Comparison of ENCODE assay signal across 20 cellular contexts in the genomic region with DNA sequence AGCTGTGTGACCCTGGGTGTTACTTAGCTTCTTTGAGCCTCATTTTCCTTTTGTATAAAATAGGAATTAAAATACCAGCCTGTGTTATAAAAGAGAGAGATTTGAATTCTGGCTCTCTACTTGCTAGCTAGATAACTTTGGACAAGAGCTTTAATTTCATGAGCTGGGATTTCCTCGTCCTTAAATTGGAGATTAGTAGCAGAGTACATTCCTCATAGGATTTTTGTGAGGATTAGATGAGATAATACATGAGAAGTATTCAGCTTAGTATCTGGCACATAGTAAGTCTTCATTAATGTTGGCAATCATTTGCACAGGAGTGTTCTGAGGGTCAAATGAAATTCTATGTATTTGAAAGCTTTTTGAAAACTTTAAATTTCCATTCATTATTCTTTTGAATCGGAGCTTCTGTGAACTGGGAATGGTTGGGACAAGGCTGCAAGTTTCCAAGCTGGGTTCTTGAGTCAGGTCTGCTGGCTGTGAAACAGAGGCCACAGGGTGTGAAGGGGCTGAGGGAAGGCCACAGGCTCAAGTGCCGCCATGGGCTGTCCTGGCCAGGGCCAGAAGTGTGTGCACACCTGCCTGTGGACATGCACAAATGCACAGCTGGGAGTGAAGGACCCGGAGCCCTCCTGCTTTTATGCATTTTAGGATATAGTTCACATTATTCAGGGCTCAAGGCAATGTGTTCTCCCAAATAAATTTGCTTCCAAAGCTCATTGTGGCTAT. TPM values are rescaled to one million over a fixed set of nuclear protein-coding genes. Genes with fewer than 3 reads are reported as not detected.
DNase-seq lines count a peak whose midpoint lies in the region; ATAC-seq and TF ChIP-seq lines count a peak whose summit lies in the region.
"Had no signal": no experiment of that assay in that cellular context is flagged by ENCODE, and none has a peak within 500 bp of the region (broad histone marks: within the 10 kb centered on the region; RNA-seq: fewer than 3 reads in every experiment).

No MANE protein-coding gene starts in this region.

- no peaks in the 10 kb centered on the region for H3K4me1 Mint-ChIP-seq in CD8-positive, alpha-beta memory T cell

- H3K27ac Mint-ChIP-seq in CD8-positive, alpha-beta memory T cell = no peak overlapping the region

- TF ChIP-seq CTCF in left ventricle myocardium inferior (IDR thresholded peaks at IDR 0.05; ENCODE audit: borderline replicate concordance) (no peak), gastrocnemius medialis (IDR thresholded peaks at IDR 0.05 in 4 of 5, conservative IDR thresholded peaks at IDR 0.05 in 1 of 5) (no peak), foreskin keratinocyte (conservative IDR thresholded peaks at IDR 0.05) (no peak)

- H3K27ac ChIP-seq in left ventricle myocardium inferior (replicated peaks) = peak overlapping the region; percentile 95
- peak overlapping the region; percentile 94 to 99 (median 96) for H3K27ac ChIP-seq in gastrocnemius medialis
- no peak overlapping the region for H3K27ac ChIP-seq in foreskin keratinocyte
- no peak overlapping the region for H3K27ac ChIP-seq in CD8-positive, alpha-beta memory T cell (ENCODE audit: low read depth, low read length)
- H3K27ac ChIP-seq: C4-2B had no signal

- H3K27me3 Mint-ChIP-seq in CD8-positive, alpha-beta memory T cell = peaks cover 7 to 9% of the 10 kb centered on the region in 2 donors

- DNase-seq in left ventricle myocardium inferior = no peak
- no peak for DNase-seq in Right ventricle myocardium superior
- DNase-seq in left ventricle myocardium superior = peak; percentile 32
- peak; percentile 63 to 82 for DNase-seq in gastrocnemius medialis
- DNase-seq in foreskin keratinocyte = no peak
- no peak for DNase-seq in CD8-positive, alpha-beta memory T cell
- DNase-seq in NCI-H187 (lab: John Stamatoyannopoulos, UW) = no peak
- DNase-seq: AML-193, EL, GOT3, Kasumi-1, MG63, NCI-H1048, NCI-H1436, NCI-H2029, NCI-H345, NCI-H524 treated with DMSO at 0.1 percent for 48 hours had no signal

- H3K36me3 ChIP-seq in left ventricle myocardium inferior = peaks cover 22% of the 10 kb centered on the region
- H3K36me3 ChIP-seq in gastrocnemius medialis = peaks cover 0 to 1% of the 10 kb centered on the region in 2 donors
- no peaks in the 10 kb centered on the region for H3K36me3 ChIP-seq in CD8-positive, alpha-beta memory T cell (ENCODE audit: insufficient read depth, low read length)
- H3K36me3 ChIP-seq: MG63 had no signal

- in situ Hi-C loops in gastrocnemius medialis (cut with MboI; ENCODE audit: low sequenced_read_pairs in 4 of 4) = no loop called here

- intact Hi-C loops in left ventricle myocardium inferior (cut with micrococcal nuclease) (no loop called here), Right ventricle myocardium superior (cut with DNase I) (no loop called here), left ventricle myocardium superior (cut with micrococcal nuclease) (no loop called here), gastrocnemius medialis (cut with DNase I; ENCODE audit: low total_unique reads) (loop anchor here (10.0 kb wide), 1 partner anchor 750 kb away; no protein-coding TSS in a partner anchor)

- H3K4me3 Mint-ChIP-seq in CD8-positive, alpha-beta memory T cell = no peak overlapping the region

- no peak for ATAC-seq in Right ventricle myocardium superior (ENCODE audit: poor library complexity)
- no peak for ATAC-seq in left ventricle myocardium superior
- peak in 1 of 2 donors; percentile 11 for ATAC-seq in gastrocnemius medialis
- ATAC-seq in foreskin keratinocyte = no peak
- ATAC-seq: GM12878, Panc1 had no signal

- POLR2A ChIA-PET in CD8-positive, alpha-beta memory T cell (lab: Charles Lee) = no interaction called here

- CTCF ChIA-PET in CD8-positive, alpha-beta memory T cell (lab: Charles Lee) = interaction anchor here (1.0 kb wide), 1 partner anchor 9 kb away, joined by 3 read pairs; no protein-coding TSS in a partner anchor

- H3K27me3 ChIP-seq in left ventricle myocardium inferior (ENCODE audit: low read depth) = no peaks in the 10 kb centered on the region
- H3K27me3 ChIP-seq in gastrocnemius medialis = no peaks in the 10 kb centered on the region
- peaks cover 67% of the 10 kb centered on the region for H3K27me3 ChIP-seq in foreskin keratinocyte
- H3K27me3 ChIP-seq in CD8-positive, alpha-beta memory T cell (ENCODE audit: insufficient read depth, low read length, poor library complexity, severe bottlenecking) = peaks cover 4% of the 10 kb centered on the region
- H3K27me3 ChIP-seq: MG63 had no signal

- H3K4me3 ChIP-seq in left ventricle myocardium inferior (no peak overlapping the region), gastrocnemius medialis (no peak overlapping the region)
- H3K4me3 ChIP-seq in CD8-positive, alpha-beta memory T cell (ENCODE audit: low read length) = no peak overlapping the region
- H3K4me3 ChIP-seq: GM12878, MG63 had no signal

- TF ChIP-seq POLR2A in gastrocnemius medialis (IDR thresholded peaks at IDR 0.05) = no peak

- H3K36me3 Mint-ChIP-seq in CD8-positive, alpha-beta memory T cell = no peaks in the 10 kb centered on the region

- H3K4me1 ChIP-seq in left ventricle myocardium inferior (peaks cover 99% of the 10 kb centered on the region), gastrocnemius medialis (peaks cover 89 to 93% of the 10 kb centered on the region in 2 donors), foreskin keratinocyte (no peaks in the 10 kb centered on the region)
- H3K4me1 ChIP-seq in CD8-positive, alpha-beta memory T cell (ENCODE audit: insufficient read depth, low read length) = no peaks in the 10 kb centered on the region

- H3K9me3 ChIP-seq in left ventricle myocardium inferior (replicated peaks) (no peaks in the 10 kb centered on the region), gastrocnemius medialis (no peaks in the 10 kb centered on the region)
- no peaks in the 10 kb centered on the region for H3K9me3 ChIP-seq in CD8-positive, alpha-beta memory T cell (ENCODE audit: low read length)
- H3K9me3 ChIP-seq: MG63 had no signal

- H3K9me3 Mint-ChIP-seq in CD8-positive, alpha-beta memory T cell = no peaks in the 10 kb centered on the region

RNA-seq across cellular contexts. Expression of a gene that starts 17.2 kb away (rescaled TPM):
- total RNA-seq in left ventricle myocardium inferior (181 TPM), Right ventricle myocardium superior (114 TPM), left ventricle myocardium superior (118 TPM), gastrocnemius medialis (100 to 1,000 TPM; 131 to 406 (median 305) TPM), foreskin keratinocyte (0.11 and 0.34 TPM in 2 replicates)
- polyA plus RNA-seq in foreskin keratinocyte = 0.02 and 0.07 TPM in 2 replicates
- under 1 TPM; 0.07 to 0.18 TPM for total RNA-seq in CD8-positive, alpha-beta memory T cell
- 0.03 TPM for polyA plus RNA-seq in CD8-positive, alpha-beta memory T cell

RNA-seq across cellular contexts. Expression of a gene that starts 50.1 kb away (rescaled TPM):
- total RNA-seq in left ventricle myocardium inferior (0.91 TPM), Right ventricle myocardium superior (0.46 TPM), left ventricle myocardium superior (0.50 TPM), gastrocnemius medialis (under 1 TPM in 1 of 4 donors, not detected in 3; 0.47 TPM), foreskin keratinocyte (not detected in 2 replicates)
- not detected in 2 replicates for polyA plus RNA-seq in foreskin keratinocyte
- total RNA-seq in CD8-positive, alpha-beta memory T cell = not detected
- polyA plus RNA-seq in CD8-positive, alpha-beta memory T cell = not detected
- total RNA-seq: GM12878 had no signal
- polyA plus RNA-seq: GM12878 had no signal

Comparison
In these comparisons a context has a peak if more than half of its experiments do, and no peak if none do; other contexts are left out.
1. DNase-seq: peak in left ventricle myocardium superior (single experiment) and gastrocnemius medialis (2 of 2); none in left ventricle myocardium inferior (single experiment), Right ventricle myocardium superior (single experiment), foreskin keratinocyte (0 of 2), CD8-positive, alpha-beta memory T cell (0 of 5) and NCI-H187 (0 of 2).
2. H3K27ac ChIP-seq: peak in left ventricle myocardium inferior (single experiment) and gastrocnemius medialis (4 of 4); none in foreskin keratinocyte (single experiment) and CD8-positive, alpha-beta memory T cell (single experiment).
3. RNA of a gene that starts 17.2 kb away (total RNA-seq): 131 to 406 TPM in gastrocnemius medialis, 181 TPM in left ventricle myocardium inferior (single experiment), 118 TPM in left ventricle myocardium superior (single experiment) and 114 TPM in Right ventricle myocardium superior (single experiment); 0.07 to 0.18 TPM in CD8-positive, alpha-beta memory T cell and 0.11 to 0.34 TPM in foreskin keratinocyte; every median in the first group is over 10 times any median in the second.